In the genomic region with DNA sequence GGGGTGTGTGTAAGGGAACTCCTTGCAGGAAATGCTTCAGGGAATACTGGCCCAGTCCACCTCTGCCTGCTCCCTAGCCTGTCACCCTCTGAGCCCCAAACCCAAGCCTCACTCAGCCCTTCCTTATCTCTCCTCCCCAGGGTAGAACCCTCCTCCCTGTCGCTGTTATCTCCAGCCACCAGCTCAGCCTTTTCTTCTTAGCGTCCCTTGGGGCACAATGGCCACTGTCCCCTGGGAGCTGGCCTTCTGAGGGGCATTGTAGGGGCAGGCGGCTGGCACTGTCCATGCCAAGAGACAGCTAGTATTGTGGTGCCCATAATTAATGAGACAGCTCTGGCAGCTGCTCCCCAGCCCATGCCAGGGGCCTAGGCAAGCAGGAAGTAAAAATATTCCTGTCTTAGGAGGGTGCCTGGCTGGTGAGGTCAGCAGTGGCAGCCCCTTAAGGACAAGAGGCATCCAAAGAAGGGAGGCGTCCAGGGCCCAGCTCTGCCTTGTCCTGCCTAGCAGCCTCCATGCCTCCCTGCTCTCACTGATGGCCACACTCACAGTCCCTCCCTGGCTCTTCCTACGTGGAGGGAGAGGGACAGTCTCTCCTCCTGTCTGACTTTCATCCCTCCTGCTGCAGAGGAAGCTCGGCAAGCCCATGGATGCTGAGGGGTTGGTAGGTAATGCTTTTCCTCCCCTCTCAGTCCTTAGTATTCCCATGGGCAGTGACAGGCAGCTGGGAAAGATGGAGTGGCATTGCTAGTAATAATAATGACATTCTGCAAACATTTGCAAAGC, we compare ENCODE assay signal across 15 cellular contexts. TPM values are rescaled to one million over a fixed set of nuclear protein-coding genes. Genes with fewer than 3 reads are reported as not detected.
DNase-seq lines count a peak whose midpoint lies in the region; ATAC-seq and TF ChIP-seq lines count a peak whose summit lies in the region.
"Had no signal": no experiment of that assay in that cellular context is flagged by ENCODE, and none has a peak within 500 bp of the region (broad histone marks: within the 10 kb centered on the region; RNA-seq: fewer than 3 reads in every experiment).

No MANE protein-coding gene starts in this region.

- ATAC-seq in HG03521 (IDR thresholded peaks at IDR 0.05; ENCODE audit: unreplicated experiment) = no peak
- no peak for ATAC-seq in HG03342 (IDR thresholded peaks at IDR 0.05; ENCODE audit: unreplicated experiment)
- ATAC-seq: stimulated activated naive CD8-positive, alpha-beta T cell treated with anti-CD3 and anti-CD28 coated beads, Interleukin-15, amount 100 ng/mL, for 72 hours had no signal

- H3K27me3 ChIP-seq in smooth muscle cell (ENCODE audit: low read depth) = peaks cover 12% of the 10 kb centered on the region

- H3F3A ChIP-seq in smooth muscle cell (ENCODE audit: low read depth) = peaks cover 10% of the 10 kb centered on the region

- H3K9me3 ChIP-seq in smooth muscle cell (replicated peaks; ENCODE audit: low read depth) = no peaks in the 10 kb centered on the region

- no peak overlapping the region for H3K9ac ChIP-seq in smooth muscle cell (ENCODE audit: low read depth)

- no peak overlapping the region for H3K27ac ChIP-seq in smooth muscle cell (ENCODE audit: low read depth)
- H3K27ac ChIP-seq: 22Rv1 had no signal

- no peak for TF ChIP-seq CTCF in smooth muscle cell (IDR thresholded peaks at IDR 0.05; ENCODE audit: borderline replicate concordance, insufficient read depth, poor library complexity, severe bottlenecking)

- H3K79me2 ChIP-seq in smooth muscle cell (ENCODE audit: low read depth) = no peaks in the 10 kb centered on the region

- H2AFZ ChIP-seq in smooth muscle cell (ENCODE audit: low read depth) = no peak overlapping the region

- H3K4me2 ChIP-seq in smooth muscle cell = no peak overlapping the region

- H3K4me1 ChIP-seq in smooth muscle cell (ENCODE audit: low read depth) = peaks cover 22% of the 10 kb centered on the region

- no peak overlapping the region for H3K4me3 ChIP-seq in smooth muscle cell

- 71% methylated on average over 6 of the region's 6 CpGs for WGBS in smooth muscle cell (ENCODE audit: low lambda C conversion rate)

- DNase-seq in NCI-H2081 (lab: John Stamatoyannopoulos, UW) = peak; percentile 28 to 48
- DNase-seq in NCI-H2081 treated with DMSO at 0.1 percent for 48 hours (lab: John Stamatoyannopoulos, UW) = no peak
- peak; percentile 52 for DNase-seq in UCSD-AML1 (lab: John Stamatoyannopoulos, UW; ENCODE audit: unreplicated experiment)
- DNase-seq in hypothalamus (lab: John Stamatoyannopoulos, UW) = peak in 42 of 51 donors; percentile 5 to 83 (median 45)
- DNase-seq in superior temporal gyrus (ENCODE audit: extremely low spot score) = peak; percentile 82
- no peak for DNase-seq in smooth muscle cell (lab: John Stamatoyannopoulos, UW; ENCODE audit: unreplicated experiment)
- DNase-seq: activated CD4-positive, alpha-beta memory T cell treated with anti-CD3 and anti-CD28 coated beads, Interleukin-2, amount 10 ng/mL, durations not matched to agents 7 days and 5 days; kidney; naive B cell; NCI-H2227 treated with DMSO at 0.1 percent for 48 hours; stimulated activated naive CD8-positive, alpha-beta T cell treated with anti-CD3 and anti-CD28 coated beads, Interleukin-15, amount 100 ng/mL, for 72 hours had no signal

- no peaks in the 10 kb centered on the region for H3K36me3 ChIP-seq in smooth muscle cell (ENCODE audit: low read depth)

- no peaks in the 10 kb centered on the region for H4K20me1 ChIP-seq in smooth muscle cell (ENCODE audit: low read depth)

RNA-seq across cellular contexts. Expression of gene KCNQ4, which starts 37.5 kb away (rescaled TPM):
- 0.63 TPM in 1 of 2 replicates, not detected in the other for total RNA-seq in smooth muscle cell
- polyA plus RNA-seq in smooth muscle cell = 0.06 and 0.17 TPM in 2 replicates
- total RNA-seq: H4 had no signal

RNA-seq across cellular contexts. Expression of gene CITED4, which starts 41.1 kb away (rescaled TPM):
- total RNA-seq in smooth muscle cell = 3.1 and 10.7 TPM in 2 replicates
- 5.5 and 25.1 TPM in 2 replicates for polyA plus RNA-seq in smooth muscle cell

Comparison
In these comparisons a context has a peak if more than half of its experiments do, and no peak if none do; other contexts are left out.
1. DNase-seq: peak in NCI-H2081 (2 of 2), UCSD-AML1 (single experiment), hypothalamus (42 of 51) and superior temporal gyrus (single experiment); none in NCI-H2081 treated with DMSO at 0.1 percent for 48 hours (single experiment) and smooth muscle cell (single experiment).